8 cellular contexts compared by ENCODE assay signal in genomic region chr1:162069334-162070093, GRCh38. TPM values are rescaled to one million over a fixed set of nuclear protein-coding genes. Genes with fewer than 3 reads are reported as not detected.
DNase-seq lines count a peak whose midpoint lies in the region; ATAC-seq and TF ChIP-seq lines count a peak whose summit lies in the region.

TSS of gene NOS1AP (plus strand) at chr1:162069691. CDS start at chr1:162070178, 487 bp downstream.

- peak within 1 kb of the TSS; percentile 44 to 85 for H3K4me3 ChIP-seq in gastroesophageal sphincter
- peak within 1 kb of the TSS; percentile 86 to 97 for H3K4me3 ChIP-seq in neuronal stem cell (ENCODE audit: low read length in 2 of 2)
- H3K4me3 ChIP-seq in subcutaneous abdominal adipose tissue (ENCODE audit: low read depth in 1 of 5, low read length in 5 of 5) = peak within 1 kb of the TSS; percentile 72 to 88 (median 77)

- H3K79me1 ChIP-seq in neuronal stem cell (ENCODE audit: low read depth, low read length) = peaks cover 2% of the 10 kb centered on the region

- H3K9me3 ChIP-seq in gastroesophageal sphincter (peaks cover 0 to 1% (median 0%) of the 10 kb centered on the region in 3 donors), neuronal stem cell (replicated peaks in 1 of 2; ENCODE audit: control insufficient read depth in 2 of 2, insufficient read depth in 1 of 2, low read depth in 1 of 2, low read length in 2 of 2) (peaks cover 0 to 4% of the 10 kb centered on the region in 2 donors), subcutaneous abdominal adipose tissue (ENCODE audit: control insufficient read depth in 5 of 5, low read length in 5 of 5) (peaks cover 0 to 3% (median 2%) of the 10 kb centered on the region in 5 donors)

- peak within 1 kb of the TSS in 3 of 4 donors; percentile 70 to 79 (median 71) for H3K27ac ChIP-seq in gastroesophageal sphincter
- no peak within 1 kb of the TSS for H3K27ac ChIP-seq in neuronal stem cell (replicated peaks; ENCODE audit: low read length)
- peak within 1 kb of the TSS; percentile 60 for H3K27ac ChIP-seq in subcutaneous abdominal adipose tissue (ENCODE audit: low read depth, low read length)

- no peak for TF ChIP-seq CTCF in gastroesophageal sphincter (IDR thresholded peaks at IDR 0.05)

- H4K8ac ChIP-seq in neuronal stem cell (ENCODE audit: low read depth, low read length) = no peak within 1 kb of the TSS

- H2BK120ac ChIP-seq in neuronal stem cell (ENCODE audit: low read depth, low read length) = peak within 1 kb of the TSS; percentile 69

- peak within 1 kb of the TSS; percentile 96 for H2AFZ ChIP-seq in neuronal stem cell (ENCODE audit: low read length)

- H3K23ac ChIP-seq in neuronal stem cell (ENCODE audit: low read depth, low read length, poor library complexity) = peak within 1 kb of the TSS; percentile 16

- no peak for TF ChIP-seq EP300 in gastroesophageal sphincter (IDR thresholded peaks at IDR 0.05)

- H3K9ac ChIP-seq in neuronal stem cell (ENCODE audit: low read depth, low read length, poor library complexity) (peak within 1 kb of the TSS; percentile 96), subcutaneous abdominal adipose tissue (ENCODE audit: low read length in 5 of 5) (peak within 1 kb of the TSS in 4 of 5 donors; percentile 59 to 78 (median 74))

- peak within 1 kb of the TSS; percentile 87 for H3K4me2 ChIP-seq in neuronal stem cell (ENCODE audit: insufficient read depth, low read length, poor library complexity, severe bottlenecking)

- no peak within 1 kb of the TSS for H2BK12ac ChIP-seq in neuronal stem cell (ENCODE audit: low read length)

- no peak within 1 kb of the TSS for H3K4ac ChIP-seq in neuronal stem cell (ENCODE audit: low read length)

- peak within 1 kb of the TSS; percentile 92 for H3K18ac ChIP-seq in neuronal stem cell (ENCODE audit: low read length)

- ATAC-seq in GM21576 (IDR thresholded peaks at IDR 0.05; ENCODE audit: unreplicated experiment) (peak; percentile 95), gastroesophageal sphincter (peak; percentile 96)

- no peak within 1 kb of the TSS for H4K91ac ChIP-seq in neuronal stem cell (ENCODE audit: low read depth, low read length, poor library complexity)

- H2BK5ac ChIP-seq in neuronal stem cell (ENCODE audit: low read length) = no peak within 1 kb of the TSS

- H2AK5ac ChIP-seq in neuronal stem cell (ENCODE audit: low read depth, low read length) = no peak within 1 kb of the TSS

- H3K36me3 ChIP-seq in gastroesophageal sphincter (no peaks in the 10 kb centered on the region), neuronal stem cell (replicated peaks in 1 of 2; ENCODE audit: control insufficient read depth in 2 of 2, insufficient read depth in 2 of 2, low read length in 2 of 2) (peaks cover 0 to 7% of the 10 kb centered on the region in 2 donors), subcutaneous abdominal adipose tissue (ENCODE audit: control insufficient read depth in 5 of 5, insufficient read depth in 5 of 5, low read length in 5 of 5) (no peaks in the 10 kb centered on the region)

- no peak within 1 kb of the TSS for H2BK15ac ChIP-seq in neuronal stem cell (ENCODE audit: low read length)

- WGBS in gastroesophageal sphincter (ENCODE audit: low coverage in 1 of 2), 2 donors = 0% methylated on average over 7 of the region's 95 CpGs; no CpG with 5 or more reads in 1 of the 2 donors
- no CpG with 5 or more reads among the region's 95 CpGs for WGBS in neuronal stem cell (ENCODE audit: extremely low coverage in 2 of 2, insufficient read length in 2 of 2, insufficient replicate concordance in 1 of 2), 2 donors

- DNase-seq in DMS114 treated with DMSO at 0.1 percent for 48 hours (lab: John Stamatoyannopoulos, UW; ENCODE audit: unreplicated experiment) = peak; percentile 52
- peak; percentile 66 for DNase-seq in HuH-7.5 (ENCODE audit: low spot score)
- peak; percentile 92 for DNase-seq in RPMI8226
- DNase-seq in activated T-helper 9 cell treated with anti-CD3 and anti-CD28 coated beads, Interleukin-2, amount 50 U/mL, for 16 hours (ENCODE audit: low read depth) = peak; percentile 67
- peak; percentile 78 for DNase-seq in neuronal stem cell (ENCODE audit: low spot score)

- TF ChIP-seq POLR2A in gastroesophageal sphincter (IDR thresholded peaks at IDR 0.05) = peak; percentile 29 to 41

- H3K14ac ChIP-seq in neuronal stem cell (ENCODE audit: low read length) = peak within 1 kb of the TSS; percentile 71

- H3K4me1 ChIP-seq in gastroesophageal sphincter (peaks cover 0 to 32% (median 0%) of the 10 kb centered on the region in 3 donors), neuronal stem cell (ENCODE audit: control insufficient read depth in 2 of 2, insufficient read depth in 1 of 2, low read depth in 1 of 2, low read length in 2 of 2) (peaks cover 16% of the 10 kb centered on the region in 2 donors), subcutaneous abdominal adipose tissue (ENCODE audit: control insufficient read depth in 5 of 5, insufficient read depth in 5 of 5, low read length in 5 of 5) (peaks cover 0 to 25% (median 19%) of the 10 kb centered on the region in 5 donors)

- H3K27me3 ChIP-seq in gastroesophageal sphincter (peaks cover 5% of the 10 kb centered on the region), neuronal stem cell (ENCODE audit: control insufficient read depth in 3 of 3, insufficient read depth in 3 of 3, low read depth in 1 of 3, low read length in 3 of 3) (peaks cover 0 to 5% (median 0%) of the 10 kb centered on the region in 3 experiments), subcutaneous abdominal adipose tissue (ENCODE audit: control insufficient read depth in 5 of 5, insufficient read depth in 4 of 5, low read length in 5 of 5) (peaks cover 0 to 9% (median 0%) of the 10 kb centered on the region in 5 donors)

RNA-seq across cellular contexts. Expression of gene NOS1AP, which starts in this region (rescaled TPM):
- total RNA-seq in gastroesophageal sphincter = 1 to 10 TPM; 3.5 to 7.8 (median 4.1) TPM
- 2.5 TPM for polyA plus RNA-seq in neuronal stem cell (2013, experiment 1 of 2)
- polyA plus RNA-seq in neuronal stem cell (2013, experiment 2 of 2) = 2.2 TPM
